In genomic region chr4:14892563-14892962, GRCh38 we compare ENCODE assay signal across 9 cellular contexts.
"Had no signal": no experiment of that assay in that cellular context is flagged by ENCODE, and none has a peak within 500 bp of the region (broad histone marks: within the 10 kb centered on the region; RNA-seq: fewer than 3 reads in every experiment).

No MANE protein-coding gene starts in this region.

- FAIRE-seq: H1, H54 had no signal

- H3K27ac ChIP-seq: HL-60, KMS-11 had no signal

- ATAC-seq: GM23338 had no signal

- H2AFZ ChIP-seq: GM23338 had no signal

- DNase-seq: H9, HCEC 1CT, IMR-90, KBM-7 had no signal

- H3K4me3 ChIP-seq: GM23338 had no signal

- H3K4me2 ChIP-seq: GM23338, KMS-11 had no signal

- H3K9ac ChIP-seq: KMS-11 had no signal
